ENCODE assay signal across 9 cellular contexts in the genomic region with DNA sequence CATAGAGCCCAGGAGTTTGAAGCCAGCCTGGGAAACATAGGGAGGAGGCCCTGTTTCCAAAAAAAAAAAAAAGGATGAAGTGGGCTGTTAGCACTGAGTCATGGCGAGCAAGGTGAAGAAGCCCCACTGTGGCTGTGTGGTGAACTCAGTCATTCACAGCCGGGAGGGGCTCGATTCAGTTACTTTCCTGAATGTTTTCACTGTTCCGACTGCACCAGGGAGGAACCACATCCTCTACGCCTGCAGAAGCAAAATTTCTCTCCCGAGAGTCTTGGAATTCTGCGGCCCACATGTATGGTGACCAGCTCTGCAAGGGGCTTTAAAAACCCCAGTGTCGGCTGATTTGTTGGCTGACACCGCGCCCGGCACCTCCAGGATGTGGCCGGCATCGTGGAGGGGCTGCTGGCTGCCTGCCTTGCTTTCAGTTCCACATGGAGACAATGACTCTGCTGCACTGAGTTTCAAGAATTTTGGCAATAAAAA.
DNase-seq lines count a peak whose midpoint lies in the region; ATAC-seq and TF ChIP-seq lines count a peak whose summit lies in the region.
"Had no signal": no experiment of that assay in that cellular context is flagged by ENCODE, and none has a peak within 500 bp of the region (broad histone marks: within the 10 kb centered on the region; RNA-seq: fewer than 3 reads in every experiment).

No MANE protein-coding gene starts in this region.

- intact Hi-C loops in head of caudate nucleus (cut with DNase I) = no loop called here

- DNase-seq in HL-60 (ENCODE audit: low read depth in 1 of 2, low spot score in 1 of 2) (no peak), head of caudate nucleus (peak in 29 of 42 donors; percentile 27 to 79 (median 54)), NCI-H1092 treated with DMSO at 0.1 percent for 48 hours (lab: John Stamatoyannopoulos, UW) (no peak), HCEC 1CT (no peak)
- DNase-seq in activated CD8-positive, alpha-beta memory T cell treated with anti-CD3 and anti-CD28 coated beads for 24 hours = peak; percentile 86
- peak; percentile 43 to 69 for DNase-seq in stimulated activated CD4-positive, alpha-beta T cell treated with anti-CD3 and anti-CD28 coated beads, Interleukin-2, amount 100 ng/mL, for 24 hours

- TF ChIP-seq CTCF in HL-60 (IDR thresholded peaks at IDR 0.05; ENCODE audit: insufficient read depth, low read length) = no peak

- peak; percentile 61 for ATAC-seq in GM18502 (IDR thresholded peaks at IDR 0.05; ENCODE audit: poor library complexity, unreplicated experiment)
- no peak for ATAC-seq in HG03196 (IDR thresholded peaks at IDR 0.05; ENCODE audit: unreplicated experiment)

- H3K27ac ChIP-seq in HL-60 (replicated peaks) = peak overlapping the region; percentile 90

- no peak overlapping the region for H3K4me3 ChIP-seq in HL-60 (replicated peaks; ENCODE audit: insufficient read depth, low read length)
- H3K4me3 ChIP-seq: pancreas had no signal

- no peaks in the 10 kb centered on the region for H3K27me3 ChIP-seq in HL-60 (ENCODE audit: insufficient read depth, poor library complexity, severe bottlenecking)
- H3K27me3 ChIP-seq: pancreas had no signal

Comparison
In these comparisons a context has a peak if more than half of its experiments do, and no peak if none do; other contexts are left out.
1. DNase-seq: peak in activated CD8-positive, alpha-beta memory T cell treated with anti-CD3 and anti-CD28 coated beads for 24 hours (single experiment), head of caudate nucleus (29 of 42) and stimulated activated CD4-positive, alpha-beta T cell treated with anti-CD3 and anti-CD28 coated beads, Interleukin-2, amount 100 ng/mL, for 24 hours (2 of 2); none in HL-60 (0 of 2), NCI-H1092 treated with DMSO at 0.1 percent for 48 hours (single experiment) and HCEC 1CT (single experiment).